Comparison of ENCODE assay signal across 8 cellular contexts in the genomic region with DNA sequence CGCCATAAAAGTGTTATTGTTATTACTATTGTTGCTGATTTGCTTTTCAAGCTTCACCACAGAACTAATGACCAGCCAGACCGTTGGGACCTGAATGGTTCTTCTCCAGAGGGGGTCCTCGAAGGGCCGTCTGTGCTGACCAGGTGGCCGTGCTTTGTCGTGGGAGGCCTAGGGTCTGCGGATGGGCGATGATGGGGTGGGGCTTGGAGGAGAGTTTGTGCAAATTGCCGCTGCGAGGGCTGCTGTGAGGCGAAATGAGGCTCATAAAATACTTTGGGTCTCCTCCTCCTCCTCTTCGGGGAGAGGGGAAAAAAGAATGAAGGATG. TPM values are rescaled to one million over a fixed set of nuclear protein-coding genes. Genes with fewer than 3 reads are reported as not detected.
DNase-seq lines count a peak whose midpoint lies in the region; ATAC-seq and TF ChIP-seq lines count a peak whose summit lies in the region.

No MANE protein-coding gene starts in this region.

- peak overlapping the region; percentile 94 for H3K4me3 Mint-ChIP-seq in activated CD8-positive, alpha-beta T cell treated with anti-CD3 and anti-CD28 coated beads, Interleukin-2, amount 10 ng/mL, durations not matched to agents 7 days and 5 days

- H3K4me1 Mint-ChIP-seq in activated CD8-positive, alpha-beta T cell treated with anti-CD3 and anti-CD28 coated beads, Interleukin-2, amount 10 ng/mL, durations not matched to agents 7 days and 5 days (ENCODE audit: low read depth) = peaks cover 49% of the 10 kb centered on the region

- WGBS in tibial nerve, 2 donors = 0 to 1% methylated on average over 12 of the region's 12 CpGs

- H3K27ac ChIP-seq in DND-41 (ENCODE audit: low read length) = peak overlapping the region; percentile 95
- H3K27ac ChIP-seq in tibial nerve = peak overlapping the region; percentile 78 to 95 (median 92)

- TF ChIP-seq CTCF in DND-41 (IDR thresholded peaks at IDR 0.05; ENCODE audit: borderline replicate concordance, extremely low read depth, low read length, poor library complexity, severe bottlenecking) (no peak), kidney epithelial cell (IDR thresholded peaks at IDR 0.05; ENCODE audit: insufficient read depth, low read length, poor library complexity, severe bottlenecking) (no peak), tibial nerve (IDR thresholded peaks at IDR 0.05) (no peak)

- no peaks in the 10 kb centered on the region for H3K9me3 ChIP-seq in DND-41 (ENCODE audit: insufficient read depth, low read length, severe bottlenecking)
- H3K9me3 ChIP-seq in tibial nerve = no peaks in the 10 kb centered on the region

- peaks cover 11% of the 10 kb centered on the region for H4K20me1 ChIP-seq in DND-41 (ENCODE audit: insufficient read depth, low read length)

- no peak for ATAC-seq in DND-41 (ENCODE audit: insufficient read depth, low read depth)
- peak; percentile 7 for ATAC-seq in HG03025 (IDR thresholded peaks at IDR 0.05; ENCODE audit: low FRiP score, unreplicated experiment)
- no peak for ATAC-seq in activated CD8-positive, alpha-beta T cell treated with anti-CD3 and anti-CD28 coated beads, Interleukin-2, amount 10 ng/mL, durations not matched to agents 7 days and 5 days
- no peak for ATAC-seq in GM21619 (IDR thresholded peaks at IDR 0.05; ENCODE audit: unreplicated experiment)
- no peak for ATAC-seq in GM19455 (IDR thresholded peaks at IDR 0.05; ENCODE audit: unreplicated experiment)

- peak overlapping the region; percentile 97 for H3K4me2 ChIP-seq in DND-41 (ENCODE audit: insufficient read depth, low read length)

- H3K4me3 ChIP-seq in DND-41 (ENCODE audit: low read depth in 1 of 2, low read length in 2 of 2) (peak overlapping the region; percentile 54 to 76; a peak in 3 of 4 replicates), kidney epithelial cell (ENCODE audit: low read depth, low read length) (peak overlapping the region; percentile 42), tibial nerve (peak overlapping the region; percentile 45 to 69 (median 62))

- no peaks in the 10 kb centered on the region for H3K27me3 Mint-ChIP-seq in activated CD8-positive, alpha-beta T cell treated with anti-CD3 and anti-CD28 coated beads, Interleukin-2, amount 10 ng/mL, durations not matched to agents 7 days and 5 days (ENCODE audit: low read depth)

- POLR2A ChIA-PET in activated CD8-positive, alpha-beta T cell treated with anti-CD3 and anti-CD28 coated beads, Interleukin-2, amount 10 ng/mL, durations not matched to agents 7 days and 5 days (lab: Charles Lee) = interaction anchor here (0.8 to 1.2 kb wide), 5 partner anchors 15 to 247 kb away, joined by 3 to 4 read pairs (median 4); no protein-coding TSS in a partner anchor

- H2AFZ ChIP-seq in DND-41 (ENCODE audit: low read depth, low read length) = peak overlapping the region; percentile 91

- DNase-seq in DND-41 (no peak), kidney epithelial cell (ENCODE audit: low read depth) (no peak), tibial nerve (ENCODE audit: low spot score in 2 of 2) (no peak), SK-N-DZ (ENCODE audit: low spot score) (no peak)
- no peak for DNase-seq in activated CD8-positive, alpha-beta T cell treated with anti-CD3 and anti-CD28 coated beads, Interleukin-2, amount 10 ng/mL, durations not matched to agents 7 days and 5 days

- H3K36me3 ChIP-seq in DND-41 (ENCODE audit: insufficient read depth, low read length) = peaks cover 32% of the 10 kb centered on the region
- H3K36me3 ChIP-seq in kidney epithelial cell (ENCODE audit: control insufficient read depth, insufficient read depth, low read length) = peaks cover 8% of the 10 kb centered on the region
- peaks cover 0 to 27% (median 17%) of the 10 kb centered on the region in 3 donors for H3K36me3 ChIP-seq in tibial nerve

- peaks cover 42% of the 10 kb centered on the region for H3K36me3 Mint-ChIP-seq in activated CD8-positive, alpha-beta T cell treated with anti-CD3 and anti-CD28 coated beads, Interleukin-2, amount 10 ng/mL, durations not matched to agents 7 days and 5 days (ENCODE audit: low read depth)

- H3K27ac Mint-ChIP-seq in activated CD8-positive, alpha-beta T cell treated with anti-CD3 and anti-CD28 coated beads, Interleukin-2, amount 10 ng/mL, durations not matched to agents 7 days and 5 days = peak overlapping the region; percentile 100

- H3K79me2 ChIP-seq in DND-41 (ENCODE audit: insufficient read depth, low read length) = peaks cover 45% of the 10 kb centered on the region

- CTCF ChIA-PET in activated CD8-positive, alpha-beta T cell treated with anti-CD3 and anti-CD28 coated beads, Interleukin-2, amount 10 ng/mL, durations not matched to agents 7 days and 5 days (lab: Charles Lee) = interaction anchor here (0.8 to 1.3 kb wide), 4 partner anchors 18 to 102 kb away, joined by 3 to 4 read pairs (median 4); a partner anchor contains a TSS

- H3K27me3 ChIP-seq in DND-41 (ENCODE audit: insufficient read depth, low read length, poor library complexity) = no peaks in the 10 kb centered on the region
- H3K27me3 ChIP-seq in kidney epithelial cell (ENCODE audit: control insufficient read depth, insufficient read depth, low read length) = no peaks in the 10 kb centered on the region
- no peaks in the 10 kb centered on the region for H3K27me3 ChIP-seq in tibial nerve

- H3K4me1 ChIP-seq in DND-41 (ENCODE audit: insufficient read depth, low read length) = peaks cover 48% of the 10 kb centered on the region
- peaks cover 0 to 46% (median 32%) of the 10 kb centered on the region in 4 donors for H3K4me1 ChIP-seq in tibial nerve

- H3K9ac ChIP-seq in DND-41 (ENCODE audit: low read depth, low read length) = peak overlapping the region; percentile 85

- no peak for TF ChIP-seq EP300 in tibial nerve (IDR thresholded peaks at IDR 0.05)

- no peaks in the 10 kb centered on the region for H3K9me3 Mint-ChIP-seq in activated CD8-positive, alpha-beta T cell treated with anti-CD3 and anti-CD28 coated beads, Interleukin-2, amount 10 ng/mL, durations not matched to agents 7 days and 5 days (ENCODE audit: insufficient read depth)

- no peak for TF ChIP-seq POLR2A in tibial nerve (IDR thresholded peaks at IDR 0.05)

RNA-seq across cellular contexts. Expression of a gene that starts 0.8 kb away (rescaled TPM):
- total RNA-seq in activated CD8-positive, alpha-beta T cell treated with anti-CD3 and anti-CD28 coated beads, Interleukin-2, amount 10 ng/mL, durations not matched to agents 7 days and 5 days = 100 to 1,000 TPM; 112 to 114 TPM
- total RNA-seq in kidney epithelial cell (44.4 and 53.7 TPM in 2 replicates), tibial nerve (10 to 100 TPM; 24.9 to 45.4 (median 36.6) TPM)
- 88.3 and 124 TPM in 2 replicates for polyA plus RNA-seq in SK-N-DZ (2014; cell fraction: cytosol; rRNA removed)
- 97.7 and 110 TPM in 2 replicates for polyA plus RNA-seq in SK-N-DZ (2014; cell fraction: nucleus; rRNA removed)

RNA-seq across cellular contexts. Expression of a gene that starts 6.0 kb away (rescaled TPM):
- total RNA-seq in activated CD8-positive, alpha-beta T cell treated with anti-CD3 and anti-CD28 coated beads, Interleukin-2, amount 10 ng/mL, durations not matched to agents 7 days and 5 days = 10 to 100 TPM; 10.7 to 11.1 TPM
- total RNA-seq in kidney epithelial cell (17.5 and 18.4 TPM in 2 replicates), tibial nerve (10 to 100 TPM; 13.8 to 21.6 (median 17.5) TPM)
- polyA plus RNA-seq in SK-N-DZ (2014; cell fraction: cytosol; rRNA removed) = 9.8 and 11.2 TPM in 2 replicates
- polyA plus RNA-seq in SK-N-DZ (2014; cell fraction: nucleus; rRNA removed) = 4.3 and 8.8 TPM in 2 replicates

RNA-seq across cellular contexts. Expression of a gene that starts 9.7 kb away (rescaled TPM):
- total RNA-seq in activated CD8-positive, alpha-beta T cell treated with anti-CD3 and anti-CD28 coated beads, Interleukin-2, amount 10 ng/mL, durations not matched to agents 7 days and 5 days = 100 to 1,000 TPM; 245 to 252 TPM
- total RNA-seq in kidney epithelial cell (214 and 300 TPM in 2 replicates), tibial nerve (10 to 100 TPM; 71.2 to 91.8 (median 89.7) TPM)
- 5.8 and 7.1 TPM in 2 replicates for polyA plus RNA-seq in SK-N-DZ (2014; cell fraction: cytosol; rRNA removed)
- 1.8 and 4.9 TPM in 2 replicates for polyA plus RNA-seq in SK-N-DZ (2014; cell fraction: nucleus; rRNA removed)

RNA-seq across cellular contexts. Expression of a gene that starts 24.8 kb away (rescaled TPM):
- total RNA-seq in activated CD8-positive, alpha-beta T cell treated with anti-CD3 and anti-CD28 coated beads, Interleukin-2, amount 10 ng/mL, durations not matched to agents 7 days and 5 days = 10 to 100 TPM; 50.8 to 58.2 TPM
- 42.3 and 45.5 TPM in 2 replicates for total RNA-seq in kidney epithelial cell
- 10 to 100 TPM; 33.1 to 49.8 (median 43.7) TPM for total RNA-seq in tibial nerve
- 48.0 and 48.5 TPM in 2 replicates for polyA plus RNA-seq in SK-N-DZ (2014; cell fraction: cytosol; rRNA removed)
- polyA plus RNA-seq in SK-N-DZ (2014; cell fraction: nucleus; rRNA removed) = 254 and 277 TPM in 2 replicates

RNA-seq across cellular contexts. Expression of a gene that starts 34.2 kb away (rescaled TPM):
- total RNA-seq in activated CD8-positive, alpha-beta T cell treated with anti-CD3 and anti-CD28 coated beads, Interleukin-2, amount 10 ng/mL, durations not matched to agents 7 days and 5 days = 10 to 100 TPM; 72.0 to 78.4 TPM
- total RNA-seq in kidney epithelial cell (42.9 and 51.4 TPM in 2 replicates), tibial nerve (10 to 100 TPM; 12.4 to 48.7 (median 21.0) TPM)
- polyA plus RNA-seq in SK-N-DZ (2014; cell fraction: cytosol; rRNA removed) = 107 and 170 TPM in 2 replicates
- polyA plus RNA-seq in SK-N-DZ (2014; cell fraction: nucleus; rRNA removed) = 81.3 and 118 TPM in 2 replicates
